12 cellular contexts compared by ENCODE assay signal in the genomic region with DNA sequence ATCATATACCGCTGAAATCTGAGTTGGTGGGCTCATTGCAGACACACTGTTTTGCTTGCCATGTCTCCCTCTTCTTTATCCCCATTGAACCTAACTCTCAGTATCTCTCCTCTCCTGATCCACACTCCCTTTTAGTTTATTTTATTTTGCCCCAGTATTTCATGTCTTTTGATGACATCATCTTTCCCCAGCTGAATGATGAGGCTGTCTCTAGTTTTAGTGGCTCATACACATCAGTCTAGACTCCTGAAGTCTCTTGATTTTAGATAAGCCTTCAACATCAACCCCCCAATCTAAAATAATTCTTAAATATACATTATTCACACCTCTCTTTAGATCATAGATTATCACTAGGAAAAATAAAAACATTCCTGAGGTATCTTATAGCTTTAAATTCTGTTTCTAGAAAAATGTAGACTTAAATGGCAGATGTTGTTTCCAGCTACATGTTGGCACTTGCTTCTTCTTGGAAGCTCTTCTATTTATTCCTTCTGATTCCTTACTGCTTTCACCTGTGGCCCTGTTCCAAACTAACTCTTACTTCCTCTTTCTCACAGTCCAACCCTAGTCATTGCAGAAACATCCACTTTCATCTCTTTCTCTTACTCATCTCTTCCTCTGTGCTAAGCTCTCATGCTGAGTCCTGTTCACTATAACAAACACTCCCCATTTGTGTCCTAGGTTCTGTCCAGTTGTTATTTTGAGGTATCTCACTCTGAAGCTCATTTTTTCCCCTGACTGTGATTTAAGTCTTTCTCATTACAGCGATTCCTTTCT.
DNase-seq lines count a peak whose midpoint lies in the region; ATAC-seq and TF ChIP-seq lines count a peak whose summit lies in the region.
"Had no signal": no experiment of that assay in that cellular context is flagged by ENCODE, and none has a peak within 500 bp of the region (broad histone marks: within the 10 kb centered on the region; RNA-seq: fewer than 3 reads in every experiment).

No MANE protein-coding gene starts in this region.

- H3K27me3 Mint-ChIP-seq in nephron progenitor cell (ENCODE audit: low read depth, poor library complexity) = no peaks in the 10 kb centered on the region
- H3K27me3 Mint-ChIP-seq in activated CD4-positive, alpha-beta T cell treated with anti-CD3 and anti-CD28 coated beads for 36 hours = no peaks in the 10 kb centered on the region
- H3K27me3 Mint-ChIP-seq: activated naive CD8-positive, alpha-beta T cell treated with anti-CD3 and anti-CD28 coated beads for 36 hours; CD4-positive, alpha-beta T cell had no signal

- CTCF ChIA-PET in activated CD4-positive, alpha-beta T cell treated with anti-CD3 and anti-CD28 coated beads for 36 hours (lab: Charles Lee) = no interaction called here

- in situ Hi-C loops in GM13976 (cut with MboI; ENCODE audit: low sequenced_read_pairs, unreplicated experiment) = no loop called here

- no peaks in the 10 kb centered on the region for H3K9me3 Mint-ChIP-seq in nephron progenitor cell
- peaks cover 2% of the 10 kb centered on the region for H3K9me3 Mint-ChIP-seq in activated CD4-positive, alpha-beta T cell treated with anti-CD3 and anti-CD28 coated beads for 36 hours (ENCODE audit: low read depth)
- H3K9me3 Mint-ChIP-seq: activated naive CD8-positive, alpha-beta T cell treated with anti-CD3 and anti-CD28 coated beads for 36 hours had no signal

- peak; percentile 29 for DNase-seq in GM13976 (ENCODE audit: low spot score)
- peak; percentile 26 for DNase-seq in NOMO-1 treated with dmso at 0.1 percent for 144 hours (lab: John Stamatoyannopoulos, UW; ENCODE audit: unreplicated experiment)
- peak; percentile 4 to 71 for DNase-seq in foreskin fibroblast
- DNase-seq in nephron progenitor cell = no peak
- DNase-seq in foreskin melanocyte = no peak
- no peak for DNase-seq in SW480 (ENCODE audit: low spot score)
- DNase-seq in activated CD4-positive, alpha-beta T cell treated with anti-CD3 and anti-CD28 coated beads for 36 hours = no peak
- DNase-seq: activated naive CD8-positive, alpha-beta T cell treated with anti-CD3 and anti-CD28 coated beads for 36 hours; CD4-positive, alpha-beta T cell; heart left ventricle had no signal

- intact Hi-C loops in activated CD4-positive, alpha-beta T cell treated with anti-CD3 and anti-CD28 coated beads for 36 hours (cut with DNase I, micrococcal nuclease) = no loop called here

- no peaks in the 10 kb centered on the region for H3K4me1 Mint-ChIP-seq in nephron progenitor cell
- no peaks in the 10 kb centered on the region for H3K4me1 Mint-ChIP-seq in activated CD4-positive, alpha-beta T cell treated with anti-CD3 and anti-CD28 coated beads for 36 hours
- H3K4me1 Mint-ChIP-seq: activated naive CD8-positive, alpha-beta T cell treated with anti-CD3 and anti-CD28 coated beads for 36 hours had no signal

- POLR2A ChIA-PET in activated CD4-positive, alpha-beta T cell treated with anti-CD3 and anti-CD28 coated beads for 36 hours (lab: Charles Lee) = no interaction called here

- H3K36me3 Mint-ChIP-seq in nephron progenitor cell (ENCODE audit: low read depth) = no peaks in the 10 kb centered on the region
- no peaks in the 10 kb centered on the region for H3K36me3 Mint-ChIP-seq in activated CD4-positive, alpha-beta T cell treated with anti-CD3 and anti-CD28 coated beads for 36 hours (ENCODE audit: low read depth)
- H3K36me3 Mint-ChIP-seq: activated naive CD8-positive, alpha-beta T cell treated with anti-CD3 and anti-CD28 coated beads for 36 hours had no signal

- TF ChIP-seq CTCF in GM13976 (IDR thresholded peaks at IDR 0.05; ENCODE audit: borderline replicate concordance, control extremely low read depth, extremely low read depth, insufficient read depth, missing control alignments) = no peak
- no peak for TF ChIP-seq CTCF in foreskin fibroblast (IDR thresholded peaks at IDR 0.05; ENCODE audit: low read depth, low read length)
- TF ChIP-seq CTCF in nephron progenitor cell (IDR thresholded peaks at IDR 0.05) = no peak

- ATAC-seq in HG02763 (IDR thresholded peaks at IDR 0.05; ENCODE audit: unreplicated experiment) = peak; percentile 67
- ATAC-seq in activated CD4-positive, alpha-beta T cell treated with anti-CD3 and anti-CD28 coated beads for 36 hours = no peak
- ATAC-seq: heart left ventricle had no signal

- H3K4me3 Mint-ChIP-seq in nephron progenitor cell = no peak overlapping the region
- no peak overlapping the region for H3K4me3 Mint-ChIP-seq in activated CD4-positive, alpha-beta T cell treated with anti-CD3 and anti-CD28 coated beads for 36 hours
- H3K4me3 Mint-ChIP-seq: activated naive CD8-positive, alpha-beta T cell treated with anti-CD3 and anti-CD28 coated beads for 36 hours; CD4-positive, alpha-beta T cell; T-helper 1 cell treated with Interleukin-12 subunit alpha and Interleukin-12 subunit beta and Interleukin-4 antibody, amounts not matched to agents 30 μg/mL and 1 μg/mL, for 36 hours had no signal

- no peak overlapping the region for H3K27ac Mint-ChIP-seq in nephron progenitor cell
- no peak overlapping the region for H3K27ac Mint-ChIP-seq in activated CD4-positive, alpha-beta T cell treated with anti-CD3 and anti-CD28 coated beads for 36 hours
- H3K27ac Mint-ChIP-seq: activated naive CD8-positive, alpha-beta T cell treated with anti-CD3 and anti-CD28 coated beads for 36 hours; CD4-positive, alpha-beta T cell; T-helper 1 cell treated with Interleukin-12 subunit alpha and Interleukin-12 subunit beta and Interleukin-4 antibody, amounts not matched to agents 30 μg/mL and 1 μg/mL, for 36 hours had no signal

- no peak overlapping the region for H3K4me3 ChIP-seq in foreskin fibroblast (ENCODE audit: low read depth in 1 of 2, low read length in 2 of 2)
- H3K4me3 ChIP-seq: heart left ventricle had no signal

Comparison
In these comparisons a context has a peak if more than half of its experiments do, and no peak if none do; other contexts are left out.
1. DNase-seq: peak in GM13976 (single experiment), NOMO-1 treated with dmso at 0.1 percent for 144 hours (single experiment) and foreskin fibroblast (2 of 2); none in nephron progenitor cell (single experiment), foreskin melanocyte (single experiment), SW480 (single experiment) and activated CD4-positive, alpha-beta T cell treated with anti-CD3 and anti-CD28 coated beads for 36 hours (single experiment).